In genomic region chr18:74595425-74595824, GRCh38 we compare ENCODE assay signal across 11 cellular contexts. TPM values are rescaled to one million over a fixed set of nuclear protein-coding genes. Genes with fewer than 3 reads are reported as not detected.
A peak's percentile ranks its signal among the peaks of the same experiment; 100 is the strongest.
DNase-seq lines count a peak whose midpoint lies in the region; ATAC-seq, FAIRE-seq and TF ChIP-seq lines count a peak whose summit lies in the region.
"Had no signal": no experiment of that assay in that cellular context is flagged by ENCODE, and none has a peak within 500 bp of the region (broad histone marks: within the 10 kb centered on the region; RNA-seq: fewer than 3 reads in every experiment).

No MANE protein-coding gene starts in this region.

- H3K9me3 ChIP-seq in A549 = peaks cover 5% of the 10 kb centered on the region; the same call in 1 of the 3 replicates
- no peaks in the 10 kb centered on the region for H3K9me3 ChIP-seq in keratinocyte (ENCODE audit: control insufficient read depth, low read depth, low read length)
- no peaks in the 10 kb centered on the region for H3K9me3 ChIP-seq in suprapubic skin

- TF ChIP-seq RAD21 in A549 (conservative IDR thresholded peaks at IDR 0.05 in 1 of 2, IDR thresholded peaks at IDR 0.05 in 1 of 2) = no peak

- peaks cover 42 to 49% (median 43%) of the 10 kb centered on the region in 3 donors for H3K4me1 Mint-ChIP-seq in T-cell

- H3K27me3 ChIP-seq in keratinocyte (ENCODE audit: control insufficient read depth, extremely low read depth, insufficient read depth, low read length) (no peaks in the 10 kb centered on the region), suprapubic skin (no peaks in the 10 kb centered on the region), foreskin keratinocyte (no peaks in the 10 kb centered on the region)

- ATAC-seq in A549 = no peak
- ATAC-seq in T-cell (replicated peaks in 1 of 4) = no peak
- no peak for ATAC-seq in foreskin keratinocyte

- CTCF ChIA-PET in A549 (lab: Yijun Ruan, JAX) = no interaction called here
- CTCF ChIA-PET in T-cell (lab: Charles Lee) = no interaction called here

- H3K27ac ChIP-seq in A549 = no peak overlapping the region
- no peak overlapping the region for H3K27ac ChIP-seq in keratinocyte (ENCODE audit: control insufficient read depth, insufficient read depth, low read length)
- no peak overlapping the region for H3K27ac ChIP-seq in suprapubic skin
- H3K27ac ChIP-seq in foreskin keratinocyte = no peak overlapping the region

- peaks cover 33% of the 10 kb centered on the region for H3K79me2 ChIP-seq in keratinocyte (ENCODE audit: control insufficient read depth, insufficient read depth, low read length)

- peak overlapping the region; percentile 60 to 94 (median 61) for H3K4me3 Mint-ChIP-seq in T-cell

- DNase-seq in A549 (ENCODE audit: low read depth in 1 of 2, low spot score in 1 of 2) (no peak), GM12891 (ENCODE audit: insufficient read length, low spot score) (no peak), T-cell (no peak), keratinocyte (ENCODE audit: low read depth, low spot score) (no peak), suprapubic skin (ENCODE audit: low spot score in 2 of 2) (no peak), GF-D8 (lab: John Stamatoyannopoulos, UW) (no peak), foreskin keratinocyte (no peak), urothelium cell line (ENCODE audit: low spot score) (no peak)
- DNase-seq: COR-L47, NCI-H2029, Right ventricle myocardium superior had no signal

- peak overlapping the region in 1 of 2 donors; percentile 65 for H3K27ac Mint-ChIP-seq in T-cell

- dilution Hi-C loops in keratinocyte (cut with MboI; ENCODE audit: extremely low pct_ligation_motif_present, low sequenced_read_pairs) = no loop called here

- no peak overlapping the region for H2AFZ ChIP-seq in keratinocyte (ENCODE audit: control insufficient read depth, low read length)

- POLR2A ChIA-PET in A549 (lab: Yijun Ruan, JAX) = no interaction called here
- POLR2A ChIA-PET in T-cell (lab: Charles Lee) = no interaction called here

- no peaks in the 10 kb centered on the region for H3K27me3 Mint-ChIP-seq in T-cell

- H3K36me3 Mint-ChIP-seq in T-cell = peaks cover 27% of the 10 kb centered on the region

- no peak overlapping the region for H3K4me3 ChIP-seq in A549
- no peak overlapping the region for H3K4me3 ChIP-seq in keratinocyte (ENCODE audit: control insufficient read depth in 2 of 3, extremely low read depth in 1 of 3, insufficient read depth in 2 of 3, low read depth in 1 of 3, low read length in 3 of 3)
- H3K4me3 ChIP-seq in suprapubic skin = no peak overlapping the region

- TF ChIP-seq POLR2A in A549 (IDR thresholded peaks at IDR 0.05; ENCODE audit: low read length) = no peak
- no peak for TF ChIP-seq POLR2A in GM12891 (IDR thresholded peaks at IDR 0.05; ENCODE audit: low read depth, low read length)
- TF ChIP-seq POLR2A in suprapubic skin (IDR thresholded peaks at IDR 0.05) = no peak

- peaks cover 0 to 2% of the 10 kb centered on the region in 2 experiments for H3K36me3 ChIP-seq in keratinocyte (ENCODE audit: control insufficient read depth in 2 of 2, extremely low read depth in 1 of 2, insufficient read depth in 2 of 2, low read length in 2 of 2)
- H3K36me3 ChIP-seq in suprapubic skin = peaks cover 12% of the 10 kb centered on the region

- no peaks in the 10 kb centered on the region for H3K9me3 Mint-ChIP-seq in T-cell

- no peaks in the 10 kb centered on the region for H3K9me1 ChIP-seq in keratinocyte (ENCODE audit: control insufficient read depth, extremely low read depth, insufficient read depth, low read length)

- TF ChIP-seq CTCF in A549 (IDR thresholded peaks at IDR 0.05) (no peak), keratinocyte (optimal IDR thresholded peaks at IDR 0.05 in 1 of 3, IDR thresholded peaks at IDR 0.05 in 1 of 3, conservative IDR thresholded peaks at IDR 0.05 in 1 of 3; ENCODE audit: extremely low read depth in 1 of 3, insufficient read depth in 2 of 3, low read length in 3 of 3) (no peak), suprapubic skin (IDR thresholded peaks at IDR 0.05) (no peak), foreskin keratinocyte (conservative IDR thresholded peaks at IDR 0.05) (no peak)

- no peak for FAIRE-seq in A549 (lab: Jason Lieb, UNC)
- no peak for FAIRE-seq in GM12891 (lab: Jason Lieb, UNC)
- no peak for FAIRE-seq in keratinocyte (lab: Jason Lieb, UNC)
- no peak for FAIRE-seq in urothelium cell line (lab: Jason Lieb, UNC)

- no peaks in the 10 kb centered on the region for H4K20me1 ChIP-seq in keratinocyte (ENCODE audit: control insufficient read depth, extremely low read depth, insufficient read depth, low read length)

- H3K4me1 ChIP-seq in A549 (peaks cover 5% of the 10 kb centered on the region; the same call in 1 of the 3 replicates), keratinocyte (ENCODE audit: control insufficient read depth, extremely low read depth, insufficient read depth, low read length) (peaks cover 18% of the 10 kb centered on the region), suprapubic skin (peaks cover 33% of the 10 kb centered on the region), foreskin keratinocyte (peaks cover 7% of the 10 kb centered on the region)

- H3K4me2 ChIP-seq in A549 (0 out of 3 replicates have a peak overlapping the region, but pooled peaks have one; percentile 80), keratinocyte (ENCODE audit: control insufficient read depth, extremely low read depth, insufficient read depth, low read depth, low read length) (peak overlapping the region; percentile 97)

- TF ChIP-seq EP300 in A549 (IDR thresholded peaks at IDR 0.05) = no peak
- TF ChIP-seq EP300 in suprapubic skin (IDR thresholded peaks at IDR 0.05) = no peak

- no peak overlapping the region for H3K9ac ChIP-seq in keratinocyte (ENCODE audit: control insufficient read depth, extremely low read depth, insufficient read depth, low read length)

TF ChIP-seq in A549, 52 proteins besides CTCF, POLR2A, EP300 and RAD21 (continues in another document):
- TF ChIP-seq HDAC2 (IDR thresholded peaks at IDR 0.05) (no peak), PBX3 (IDR thresholded peaks at IDR 0.05) (no peak), HOXA7 (CRISPR knock-in tag; IDR thresholded peaks at IDR 0.05) (no peak), SMC3 (IDR thresholded peaks at IDR 0.05) (no peak), ZSCAN20 (CRISPR knock-in tag; IDR thresholded peaks at IDR 0.05) (no peak), JUNB (IDR thresholded peaks at IDR 0.05) (no peak), HOXB5 (CRISPR knock-in tag; IDR thresholded peaks at IDR 0.05) (no peak), PHF8 (IDR thresholded peaks at IDR 0.05; ENCODE audit: borderline replicate concordance, low read depth) (no peak), TP53 (CRISPR knock-in tag; IDR thresholded peaks at IDR 0.05) (no peak), KDM5A (IDR thresholded peaks at IDR 0.05) (no peak), GATA3 (IDR thresholded peaks at IDR 0.05; ENCODE audit: borderline replicate concordance) (no peak)

TF ChIP-seq in GM12891, 5 proteins besides CTCF, POLR2A, EP300 and RAD21:
- TF ChIP-seq POU2F2 (IDR thresholded peaks at IDR 0.05; ENCODE audit: low read depth, low read length) (no peak), SPI1 (IDR thresholded peaks at IDR 0.05; ENCODE audit: low read depth, low read length) (peak; percentile 47; the same call in 1 of the 2 replicates)
TF ChIP-seq in GM12891: peak in this region for 1.

RNA-seq across cellular contexts. Expression of gene ZNF407, which starts 2.2 kb away (rescaled TPM):
- 3.0 and 3.3 TPM in 2 replicates for polyA plus RNA-seq in A549 (2011; rRNA removed)
- polyA plus RNA-seq in A549 (2012; cell fraction: cytosol; rRNA removed) = 1.2 TPM in 2 replicates
- polyA plus RNA-seq in A549 (2012; cell fraction: nucleus; rRNA removed) = 4.3 and 4.6 TPM in 2 replicates
- 2.4 to 2.8 TPM (median 2.5 TPM) in 3 replicates for polyA plus RNA-seq in A549 (2017; fragmentation: RNase III; extraction: RNeasy Plus Mini Kit Qiagen cat#74134 plus additional on column Dnase treatment)
- 20.7 and 25.7 TPM in 2 replicates for polyA minus RNA-seq in A549 (2011; rRNA and poly(A)+ RNA removed)
- 2.6 TPM for polyA plus RNA-seq in GM12891 (2012; ENCODE audit: low read depth, missing spikeins)
- total RNA-seq in T-cell = 10 to 100 TPM; 22.9 to 37.4 (median 24.4) TPM
- polyA plus RNA-seq in keratinocyte = 2.8 to 3.8 TPM (median 3.2 TPM) in 3 replicates
- polyA plus RNA-seq in keratinocyte (2011; ENCODE audit: low read depth) = 2.9 TPM
- 1.9 and 2.3 TPM in 2 replicates for polyA plus RNA-seq in keratinocyte (2011; cell fraction: cytosol; rRNA removed)
- polyA plus RNA-seq in keratinocyte (2011; cell fraction: nucleus; rRNA removed) = 7.4 and 8.0 TPM in 2 replicates
- polyA plus RNA-seq in keratinocyte (2012; ENCODE audit: low replicate concordance) = 2.3 and 4.0 TPM in 2 replicates
- polyA minus RNA-seq in keratinocyte = 6.8 to 29.1 TPM (median 13.8 TPM) in 3 replicates
- polyA minus RNA-seq in keratinocyte (2011; cell fraction: cytosol; rRNA and poly(A)+ RNA removed) = 8.6 TPM
- polyA minus RNA-seq in keratinocyte (2011; cell fraction: nucleus; rRNA and poly(A)+ RNA removed) = 32.9 and 47.6 TPM in 2 replicates
- 10 to 100 TPM; 10.7 to 22.1 (median 13.8) TPM for total RNA-seq in suprapubic skin
- total RNA-seq in foreskin keratinocyte = 6.8 and 6.9 TPM in 2 replicates
- 1.5 and 1.6 TPM in 2 replicates for polyA plus RNA-seq in foreskin keratinocyte
